15 cellular contexts compared by ENCODE assay signal in the genomic region with DNA sequence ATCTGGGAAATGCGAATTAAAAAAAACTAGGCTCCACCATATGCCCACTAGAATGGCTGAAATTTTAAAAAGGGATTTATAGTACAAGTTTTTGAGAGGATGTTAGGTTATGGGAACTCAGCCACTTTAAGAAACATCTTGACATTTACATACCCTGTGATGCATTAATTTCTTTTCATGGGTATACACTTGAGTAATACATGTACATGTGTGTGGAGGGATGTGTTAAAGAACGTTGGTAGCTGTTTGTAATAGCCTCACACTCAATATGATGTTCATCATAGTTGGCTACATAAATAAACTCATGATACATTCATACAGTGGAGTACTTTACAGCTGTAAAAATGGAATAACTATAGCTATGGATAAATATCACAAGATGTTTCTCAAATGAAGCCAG.
"Had no signal": no experiment of that assay in that cellular context is flagged by ENCODE, and none has a peak within 500 bp of the region (broad histone marks: within the 10 kb centered on the region; RNA-seq: fewer than 3 reads in every experiment).

No MANE protein-coding gene starts in this region.

- H3K4me3 Mint-ChIP-seq: brain, endodermal cell, mesothelial cell of epicardium, neural progenitor cell had no signal

- H3K36me3 ChIP-seq: neural progenitor cell had no signal

- H3K27me3 ChIP-seq: neural progenitor cell, suprapubic skin, upper lobe of left lung had no signal

- H3K9me3 ChIP-seq: suprapubic skin, upper lobe of left lung had no signal

- H3K27ac Mint-ChIP-seq: endodermal cell, neural progenitor cell had no signal

- H3K4me3 ChIP-seq: neural progenitor cell, skin epidermis, suprapubic skin, upper lobe of left lung had no signal

- H3K9me3 Mint-ChIP-seq: endodermal cell had no signal

- H3K27ac ChIP-seq: parathyroid adenoma, skin epidermis, suprapubic skin had no signal

- H3K9ac ChIP-seq: neural progenitor cell, parathyroid adenoma had no signal

- DNase-seq: activated CD4-positive, alpha-beta T cell treated with anti-CD3 and anti-CD28 coated beads for 1 hour; activated T-cell treated with anti-CD3 and anti-CD28 coated beads, Interleukin-2, amount 50 U/mL, for 48 hours; amniotic stem cell; cerebellar nuclear complex; endodermal cell; erythroblast; hippocampal formation; retina; upper lobe of left lung had no signal

- H3K4me1 ChIP-seq: neural progenitor cell, parathyroid adenoma had no signal

- H3K27me3 Mint-ChIP-seq: brain had no signal
